16 cellular contexts compared by ENCODE assay signal in the genomic region with DNA sequence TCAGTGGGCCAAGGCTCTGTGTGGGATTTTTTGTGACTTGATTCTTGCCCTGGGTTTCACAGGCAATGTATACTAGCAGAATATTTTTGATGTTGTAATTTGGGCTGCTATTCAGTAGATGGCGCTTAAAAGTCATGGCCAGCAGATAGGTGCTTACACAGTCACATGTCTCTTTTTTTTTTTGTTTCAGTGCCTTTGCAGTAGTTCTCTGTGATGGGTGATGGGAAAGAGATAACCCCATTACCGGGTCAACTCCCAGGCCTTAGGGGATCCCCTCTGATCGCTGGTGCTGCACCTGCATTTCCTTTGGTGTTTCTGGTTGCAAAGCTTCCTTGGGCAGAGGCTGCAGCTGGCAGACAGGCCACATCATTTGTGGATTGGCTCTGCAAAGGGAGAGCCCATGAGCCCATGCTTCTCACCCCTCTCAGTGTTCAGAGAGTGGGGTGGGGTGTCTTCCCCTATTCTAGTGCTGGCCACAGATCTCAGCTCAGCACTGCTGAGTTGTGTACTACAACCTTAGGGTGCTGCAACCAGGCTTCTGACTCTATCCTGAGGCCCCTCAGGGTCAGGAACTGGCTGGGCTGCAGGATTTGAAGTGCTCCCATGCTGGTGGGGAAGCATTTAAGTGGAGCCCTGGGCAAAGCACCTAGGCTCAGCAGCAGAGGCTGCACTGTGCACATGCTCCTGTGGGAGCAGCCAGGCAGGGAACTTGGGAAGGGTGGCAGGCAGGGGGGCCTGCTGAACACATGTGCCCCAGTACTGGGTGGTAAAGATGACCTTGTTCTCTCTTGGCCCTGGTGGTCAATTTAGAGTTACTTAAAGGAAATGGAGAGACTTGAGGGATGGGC.
DNase-seq lines count a peak whose midpoint lies in the region; ATAC-seq and TF ChIP-seq lines count a peak whose summit lies in the region.
"Had no signal": no experiment of that assay in that cellular context is flagged by ENCODE, and none has a peak within 500 bp of the region (broad histone marks: within the 10 kb centered on the region; RNA-seq: fewer than 3 reads in every experiment).

No MANE protein-coding gene starts in this region.

- no peak overlapping the region for H3K4me3 ChIP-seq in cardiac fibroblast (replicated peaks in 1 of 2; ENCODE audit: low read depth in 2 of 2, low read length in 2 of 2)
- H3K4me3 ChIP-seq: hepatocyte, pancreas, vagina had no signal

- DNase-seq in ELF-1 (ENCODE audit: low read depth, low spot score) (peak; percentile 10), LoVo (ENCODE audit: low spot score) (peak; percentile 17), cardiac fibroblast (ENCODE audit: low read depth in 2 of 2) (peak; percentile 6 to 30), DMS153 treated with DMSO at 0.1 percent for 48 hours (lab: John Stamatoyannopoulos, UW; ENCODE audit: unreplicated experiment) (no peak)
- DNase-seq in activated naive CD4-positive, alpha-beta T cell (lab: John Stamatoyannopoulos, UW), result no peak
- DNase-seq: activated CD4-positive, CD25-positive, alpha-beta regulatory T cell; activated T-cell treated with anti-CD3 and anti-CD28 coated beads, Interleukin-2, amount 50 U/mL, for 24 hours; C1 segment of cervical spinal cord; mesendoderm had no signal

- ATAC-seq in GM19463 (IDR thresholded peaks at IDR 0.05; ENCODE audit: unreplicated experiment) (peak; percentile 60), GM19467 (IDR thresholded peaks at IDR 0.05; ENCODE audit: unreplicated experiment) (no peak), HG03108 (IDR thresholded peaks at IDR 0.05; ENCODE audit: unreplicated experiment) (no peak)
- ATAC-seq: pancreas, Right ventricle myocardium inferior had no signal

- TF ChIP-seq CTCF in cardiac fibroblast (IDR thresholded peaks at IDR 0.05; ENCODE audit: low read depth, low read length), result peak; percentile 19

Comparison
In these comparisons a context has a peak if more than half of its experiments do, and no peak if none do; other contexts are left out.
1. DNase-seq: peak in ELF-1 (single experiment), LoVo (single experiment) and cardiac fibroblast (2 of 2); none in activated naive CD4-positive, alpha-beta T cell (0 of 4) and DMS153 treated with DMSO at 0.1 percent for 48 hours (single experiment).